In the genomic region with DNA sequence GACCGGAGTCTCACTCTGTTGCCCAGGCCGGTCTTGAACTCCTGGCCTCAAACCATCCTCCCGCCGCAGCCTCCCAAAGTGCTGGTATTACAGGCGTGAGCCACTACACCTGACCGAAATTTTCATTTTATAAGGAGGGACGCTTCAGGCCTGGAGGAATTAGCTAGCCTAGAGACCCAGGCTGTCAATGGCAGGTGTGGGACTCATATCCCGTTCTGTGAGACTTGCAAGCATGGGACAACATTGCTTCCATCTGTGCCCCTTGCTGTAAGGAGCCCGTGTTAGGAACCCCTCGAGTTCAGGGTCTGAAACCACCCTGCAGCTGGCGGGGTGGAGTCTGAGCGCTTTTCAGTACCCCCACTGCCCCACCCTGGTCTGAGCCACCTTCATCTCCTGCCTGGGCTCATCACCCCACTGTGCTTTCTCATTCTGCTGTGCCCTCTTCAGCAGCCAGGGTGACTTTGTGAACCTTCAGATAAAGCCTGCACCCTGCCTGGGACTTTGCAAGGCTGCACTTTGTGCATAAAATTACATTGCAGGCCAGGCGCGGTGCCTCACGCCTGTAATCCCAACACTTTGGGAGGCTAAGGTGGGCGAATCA, we compare ENCODE assay signal across 2 cellular contexts.
TF ChIP-seq lines count a peak whose summit lies in the region.

No MANE protein-coding gene starts in this region.

TF ChIP-seq in SK-N-SH, 30 proteins besides CTCF, POLR2A, EP300 and RAD21 (continued from another document):
- TF ChIP-seq, protein P1, sequence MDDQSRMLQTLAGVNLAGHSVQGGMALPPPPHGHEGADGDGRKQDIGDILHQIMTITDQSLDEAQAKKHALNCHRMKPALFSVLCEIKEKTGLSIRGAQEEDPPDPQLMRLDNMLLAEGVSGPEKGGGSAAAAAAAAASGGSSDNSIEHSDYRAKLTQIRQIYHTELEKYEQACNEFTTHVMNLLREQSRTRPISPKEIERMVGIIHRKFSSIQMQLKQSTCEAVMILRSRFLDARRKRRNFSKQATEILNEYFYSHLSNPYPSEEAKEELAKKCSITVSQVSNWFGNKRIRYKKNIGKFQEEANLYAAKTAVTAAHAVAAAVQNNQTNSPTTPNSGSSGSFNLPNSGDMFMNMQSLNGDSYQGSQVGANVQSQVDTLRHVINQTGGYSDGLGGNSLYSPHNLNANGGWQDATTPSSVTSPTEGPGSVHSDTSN (IDR thresholded peaks at IDR 0.05) = no peak
- TF ChIP-seq ELF1 (IDR thresholded peaks at IDR 0.05) (no peak), TEAD4 (IDR thresholded peaks at IDR 0.05; ENCODE audit: borderline replicate concordance, insufficient read depth) (no peak), SMC3 (IDR thresholded peaks at IDR 0.05; ENCODE audit: low read depth, low read length) (no peak; the same call in 1 of the 2 replicates), RFX5 (IDR thresholded peaks at IDR 0.05; ENCODE audit: low read length) (no peak), FOXM1 (IDR thresholded peaks at IDR 0.05; ENCODE audit: low read depth) (no peak)
- TF ChIP-seq, protein P2, sequence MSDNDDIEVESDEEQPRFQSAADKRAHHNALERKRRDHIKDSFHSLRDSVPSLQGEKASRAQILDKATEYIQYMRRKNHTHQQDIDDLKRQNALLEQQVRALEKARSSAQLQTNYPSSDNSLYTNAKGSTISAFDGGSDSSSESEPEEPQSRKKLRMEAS (IDR thresholded peaks at IDR 0.05; ENCODE audit: low read depth) = no peak

TF ChIP-seq in SK-N-SH treated with all-trans-retinoic acid at 6 μM for 48 hours, 23 proteins besides CTCF, POLR2A, EP300 and RAD21 (continued from another document):
- TF ChIP-seq, protein P3, sequence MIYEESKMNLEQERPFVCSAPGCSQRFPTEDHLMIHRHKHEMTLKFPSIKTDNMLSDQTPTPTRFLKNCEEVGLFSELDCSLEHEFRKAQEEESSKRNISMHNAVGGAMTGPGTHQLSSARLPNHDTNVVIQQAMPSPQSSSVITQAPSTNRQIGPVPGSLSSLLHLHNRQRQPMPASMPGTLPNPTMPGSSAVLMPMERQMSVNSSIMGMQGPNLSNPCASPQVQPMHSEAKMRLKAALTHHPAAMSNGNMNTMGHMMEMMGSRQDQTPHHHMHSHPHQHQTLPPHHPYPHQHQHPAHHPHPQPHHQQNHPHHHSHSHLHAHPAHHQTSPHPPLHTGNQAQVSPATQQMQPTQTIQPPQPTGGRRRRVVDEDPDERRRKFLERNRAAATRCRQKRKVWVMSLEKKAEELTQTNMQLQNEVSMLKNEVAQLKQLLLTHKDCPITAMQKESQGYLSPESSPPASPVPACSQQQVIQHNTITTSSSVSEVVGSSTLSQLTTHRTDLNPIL (CRISPR knock-in tag; IDR thresholded peaks at IDR 0.05; ENCODE audit: low read depth) = no peak
- TF ChIP-seq, protein P4, sequence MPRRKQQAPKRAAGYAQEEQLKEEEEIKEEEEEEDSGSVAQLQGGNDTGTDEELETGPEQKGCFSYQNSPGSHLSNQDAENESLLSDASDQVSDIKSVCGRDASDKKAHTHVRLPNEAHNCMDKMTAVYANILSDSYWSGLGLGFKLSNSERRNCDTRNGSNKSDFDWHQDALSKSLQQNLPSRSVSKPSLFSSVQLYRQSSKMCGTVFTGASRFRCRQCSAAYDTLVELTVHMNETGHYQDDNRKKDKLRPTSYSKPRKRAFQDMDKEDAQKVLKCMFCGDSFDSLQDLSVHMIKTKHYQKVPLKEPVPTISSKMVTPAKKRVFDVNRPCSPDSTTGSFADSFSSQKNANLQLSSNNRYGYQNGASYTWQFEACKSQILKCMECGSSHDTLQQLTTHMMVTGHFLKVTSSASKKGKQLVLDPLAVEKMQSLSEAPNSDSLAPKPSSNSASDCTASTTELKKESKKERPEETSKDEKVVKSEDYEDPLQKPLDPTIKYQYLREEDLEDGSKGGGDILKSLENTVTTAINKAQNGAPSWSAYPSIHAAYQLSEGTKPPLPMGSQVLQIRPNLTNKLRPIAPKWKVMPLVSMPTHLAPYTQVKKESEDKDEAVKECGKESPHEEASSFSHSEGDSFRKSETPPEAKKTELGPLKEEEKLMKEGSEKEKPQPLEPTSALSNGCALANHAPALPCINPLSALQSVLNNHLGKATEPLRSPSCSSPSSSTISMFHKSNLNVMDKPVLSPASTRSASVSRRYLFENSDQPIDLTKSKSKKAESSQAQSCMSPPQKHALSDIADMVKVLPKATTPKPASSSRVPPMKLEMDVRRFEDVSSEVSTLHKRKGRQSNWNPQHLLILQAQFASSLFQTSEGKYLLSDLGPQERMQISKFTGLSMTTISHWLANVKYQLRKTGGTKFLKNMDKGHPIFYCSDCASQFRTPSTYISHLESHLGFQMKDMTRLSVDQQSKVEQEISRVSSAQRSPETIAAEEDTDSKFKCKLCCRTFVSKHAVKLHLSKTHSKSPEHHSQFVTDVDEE (CRISPR knock-in tag; IDR thresholded peaks at IDR 0.05) = no peak
- no peak for TF ChIP-seq ZC3H10 (CRISPR knock-in tag; IDR thresholded peaks at IDR 0.05)
TF ChIP-seq in SK-N-SH treated with all-trans-retinoic acid at 6 μM for 48 hours: peak in this region for 0.
